8 cellular contexts compared by ENCODE assay signal in the genomic region with DNA sequence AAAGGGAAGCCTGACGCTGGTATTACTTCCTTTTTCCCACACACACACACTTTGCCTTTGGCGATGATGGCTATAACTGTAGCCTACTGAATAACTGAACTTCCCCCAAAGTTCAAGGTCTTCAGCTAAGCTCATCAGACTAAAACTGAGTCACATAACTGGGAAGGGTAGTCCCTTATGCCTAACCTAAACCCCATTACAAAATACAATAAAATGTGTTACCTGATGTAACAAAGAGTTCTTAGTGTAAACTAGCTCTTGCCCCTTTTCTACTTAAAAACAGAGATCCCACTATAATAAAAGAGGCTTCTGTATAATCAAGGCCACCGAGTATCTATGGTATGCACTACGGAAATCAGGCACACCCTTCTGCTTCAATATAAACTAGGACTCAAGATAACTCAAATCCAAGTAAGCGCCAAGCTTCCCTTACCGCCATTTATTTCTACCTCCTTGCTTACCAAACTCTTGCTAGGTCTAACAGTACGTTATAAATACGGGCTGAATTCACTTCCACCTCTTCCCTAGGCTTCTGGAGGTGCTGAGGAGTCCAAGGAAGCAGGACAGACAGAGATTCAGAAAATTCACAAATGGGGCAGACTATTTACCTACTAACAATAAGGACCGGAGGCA. TPM values are rescaled to one million over a fixed set of nuclear protein-coding genes. Genes with fewer than 3 reads are reported as not detected.
A peak's percentile ranks its signal among the peaks of the same experiment; 100 is the strongest.
DNase-seq lines count a peak whose midpoint lies in the region; ATAC-seq and TF ChIP-seq lines count a peak whose summit lies in the region.

No MANE protein-coding gene starts in this region.

- peaks cover 10% of the 10 kb centered on the region for H3K36me3 ChIP-seq in CD4-positive, CD25-positive, alpha-beta regulatory T cell (ENCODE audit: control insufficient read depth, insufficient read depth, low read length)
- H3K36me3 ChIP-seq in KMS-11 (ENCODE audit: insufficient read depth): no peaks in the 10 kb centered on the region
- no peaks in the 10 kb centered on the region for H3K36me3 ChIP-seq in hepatocyte (replicated peaks; ENCODE audit: insufficient read depth, low read depth)

- H3K9ac ChIP-seq in KMS-11: peak overlapping the region; percentile 94

- peak overlapping the region; percentile 95 for H3K27ac ChIP-seq in CD4-positive, CD25-positive, alpha-beta regulatory T cell (ENCODE audit: insufficient read depth, low read length, poor library complexity, severe bottlenecking)
- peak overlapping the region; percentile 92 for H3K27ac ChIP-seq in KMS-11
- peak overlapping the region; percentile 99 for H3K27ac ChIP-seq in hepatocyte

- peak in 2 of 3 donors; percentile 6 to 36 for DNase-seq in CD4-positive, CD25-positive, alpha-beta regulatory T cell
- no peak for DNase-seq in activated T-cell treated with anti-CD3 and anti-CD28 coated beads, Interleukin-2, amount 50 U/mL, for 72 hours
- DNase-seq in hepatocyte (ENCODE audit: low spot score) (peak; percentile 10), skeletal muscle cell (ENCODE audit: low read depth) (no peak), GM20000 (ENCODE audit: low spot score) (no peak)
- DNase-seq in effector CD4-positive, alpha-beta T cell: no peak

- H3K9me2 ChIP-seq in hepatocyte (replicated peaks; ENCODE audit: insufficient read depth): no peaks in the 10 kb centered on the region

- H3K4me1 Mint-ChIP-seq in CD4-positive, CD25-positive, alpha-beta regulatory T cell: peaks cover 31 to 58% (median 44%) of the 10 kb centered on the region in 4 donors
- H3K4me1 Mint-ChIP-seq in activated T-cell treated with anti-CD3 and anti-CD28 coated beads, Interleukin-2, amount 50 U/mL, for 72 hours (ENCODE audit: low read depth): peaks cover 52% of the 10 kb centered on the region

- peak overlapping the region; percentile 98 for H3K4me3 ChIP-seq in CD4-positive, CD25-positive, alpha-beta regulatory T cell (ENCODE audit: low read depth, low read length)
- H3K4me3 ChIP-seq in KMS-11 (IDR thresholded peaks at IDR 0.05; ENCODE audit: insufficient read depth, low read depth, low read length): peak overlapping the region; percentile 64
- H3K4me3 ChIP-seq in hepatocyte: peak overlapping the region; percentile 77
- H3K4me3 ChIP-seq in skeletal muscle cell (ENCODE audit: low read depth, low read length): peak overlapping the region; percentile 67

- no peak overlapping the region for H2AFZ ChIP-seq in KMS-11 (ENCODE audit: low read depth)
- H2AFZ ChIP-seq in hepatocyte: peak overlapping the region; percentile 84

- H4K20me1 ChIP-seq in KMS-11 (ENCODE audit: insufficient read depth): no peaks in the 10 kb centered on the region
- H4K20me1 ChIP-seq in hepatocyte (ENCODE audit: insufficient read depth, poor library complexity, severe bottlenecking): peaks cover 26% of the 10 kb centered on the region

- H3K79me2 ChIP-seq in KMS-11 (ENCODE audit: insufficient read depth, low read depth): peaks cover 64% of the 10 kb centered on the region
- peaks cover 65% of the 10 kb centered on the region for H3K79me2 ChIP-seq in hepatocyte

- peaks cover 35% of the 10 kb centered on the region for H3K4me1 ChIP-seq in CD4-positive, CD25-positive, alpha-beta regulatory T cell (ENCODE audit: control insufficient read depth, insufficient read depth, low read length, poor library complexity, severe bottlenecking)
- H3K4me1 ChIP-seq in KMS-11 (ENCODE audit: low read depth, poor library complexity, severe bottlenecking) (peaks cover 46% of the 10 kb centered on the region), hepatocyte (ENCODE audit: insufficient read depth) (peaks cover 18% of the 10 kb centered on the region)

- 10% methylated on average over 9 of the region's 9 CpGs for WGBS in hepatocyte (ENCODE audit: low lambda C conversion rate, missing lambda C conversion rate)

- H3K9me3 ChIP-seq in CD4-positive, CD25-positive, alpha-beta regulatory T cell (ENCODE audit: control insufficient read depth in 2 of 2, low read length in 2 of 2): no peaks in the 10 kb centered on the region
- H3K9me3 ChIP-seq in hepatocyte (ENCODE audit: low read depth): no peaks in the 10 kb centered on the region

- H3K36me3 Mint-ChIP-seq in CD4-positive, CD25-positive, alpha-beta regulatory T cell: peaks cover 14% of the 10 kb centered on the region
- peaks cover 20 to 21% of the 10 kb centered on the region in 2 donors for H3K36me3 Mint-ChIP-seq in activated T-cell treated with anti-CD3 and anti-CD28 coated beads, Interleukin-2, amount 50 U/mL, for 72 hours (ENCODE audit: insufficient read depth in 2 of 2)

- H3K27me3 ChIP-seq in CD4-positive, CD25-positive, alpha-beta regulatory T cell (ENCODE audit: control insufficient read depth, insufficient read depth, low read length): no peaks in the 10 kb centered on the region
- H3K27me3 ChIP-seq in KMS-11 (ENCODE audit: insufficient read depth, low read depth) (no peaks in the 10 kb centered on the region), hepatocyte (no peaks in the 10 kb centered on the region)

- ATAC-seq in CD4-positive, CD25-positive, alpha-beta regulatory T cell (ENCODE audit: low read depth in 2 of 2): no peak
- ATAC-seq in activated T-cell treated with anti-CD3 and anti-CD28 coated beads, Interleukin-2, amount 50 U/mL, for 72 hours (replicated peaks in 1 of 2): no peak
- no peak for ATAC-seq in GM21529 (IDR thresholded peaks at IDR 0.05; ENCODE audit: unreplicated experiment)

- peak overlapping the region; percentile 93 to 99 (median 96) for H3K4me3 Mint-ChIP-seq in CD4-positive, CD25-positive, alpha-beta regulatory T cell
- peak overlapping the region; percentile 96 to 99 for H3K4me3 Mint-ChIP-seq in activated T-cell treated with anti-CD3 and anti-CD28 coated beads, Interleukin-2, amount 50 U/mL, for 72 hours

- no peaks in the 10 kb centered on the region for H3K9me3 Mint-ChIP-seq in CD4-positive, CD25-positive, alpha-beta regulatory T cell
- H3K9me3 Mint-ChIP-seq in activated T-cell treated with anti-CD3 and anti-CD28 coated beads, Interleukin-2, amount 50 U/mL, for 72 hours: no peaks in the 10 kb centered on the region

- H3K27me3 Mint-ChIP-seq in CD4-positive, CD25-positive, alpha-beta regulatory T cell: no peaks in the 10 kb centered on the region
- no peaks in the 10 kb centered on the region for H3K27me3 Mint-ChIP-seq in activated T-cell treated with anti-CD3 and anti-CD28 coated beads, Interleukin-2, amount 50 U/mL, for 72 hours (ENCODE audit: low read depth)

- TF ChIP-seq CTCF in KMS-11 (conservative IDR thresholded peaks at IDR 0.05; ENCODE audit: low read depth, low read length) (no peak), hepatocyte (IDR thresholded peaks at IDR 0.05; ENCODE audit: poor library complexity) (no peak), GM20000 (IDR thresholded peaks at IDR 0.05; ENCODE audit: extremely low read depth, missing control alignments) (no peak)

- H3K4me2 ChIP-seq in KMS-11 (peak overlapping the region; percentile 92), hepatocyte (peak overlapping the region; percentile 79)

- H3K27ac Mint-ChIP-seq in CD4-positive, CD25-positive, alpha-beta regulatory T cell: peak overlapping the region; percentile 88 to 99 (median 96)
- H3K27ac Mint-ChIP-seq in activated T-cell treated with anti-CD3 and anti-CD28 coated beads, Interleukin-2, amount 50 U/mL, for 72 hours: peak overlapping the region; percentile 94

RNA-seq across cellular contexts. Expression of gene OTUD4, which starts 2.4 kb away (rescaled TPM):
- total RNA-seq in CD4-positive, CD25-positive, alpha-beta regulatory T cell: 74.9 TPM
- polyA plus RNA-seq in CD4-positive, CD25-positive, alpha-beta regulatory T cell: 10 to 100 TPM; 10.6 to 13.1 (median 12.6) TPM
- 10 to 100 TPM; 50.0 to 67.3 TPM for total RNA-seq in activated T-cell treated with anti-CD3 and anti-CD28 coated beads, Interleukin-2, amount 50 U/mL, for 72 hours
- total RNA-seq in hepatocyte: 20.6 and 23.9 TPM in 2 replicates
- polyA plus RNA-seq in hepatocyte: 10.9 and 12.9 TPM in 2 replicates

Comparison
In these comparisons a context has a peak if more than half of its experiments do, and no peak if none do; other contexts are left out.
1. DNase-seq: peak in CD4-positive, CD25-positive, alpha-beta regulatory T cell (2 of 3) and hepatocyte (single experiment); none in activated T-cell treated with anti-CD3 and anti-CD28 coated beads, Interleukin-2, amount 50 U/mL, for 72 hours (0 of 2), skeletal muscle cell (single experiment), effector CD4-positive, alpha-beta T cell (single experiment) and GM20000 (single experiment).
2. Peak in every context shown above with its lines, with median percentiles within 50 percentile points of each other: H3K27ac ChIP-seq and H3K4me3 ChIP-seq.